1 cellular context compared by ENCODE assay signal in the genomic region with DNA sequence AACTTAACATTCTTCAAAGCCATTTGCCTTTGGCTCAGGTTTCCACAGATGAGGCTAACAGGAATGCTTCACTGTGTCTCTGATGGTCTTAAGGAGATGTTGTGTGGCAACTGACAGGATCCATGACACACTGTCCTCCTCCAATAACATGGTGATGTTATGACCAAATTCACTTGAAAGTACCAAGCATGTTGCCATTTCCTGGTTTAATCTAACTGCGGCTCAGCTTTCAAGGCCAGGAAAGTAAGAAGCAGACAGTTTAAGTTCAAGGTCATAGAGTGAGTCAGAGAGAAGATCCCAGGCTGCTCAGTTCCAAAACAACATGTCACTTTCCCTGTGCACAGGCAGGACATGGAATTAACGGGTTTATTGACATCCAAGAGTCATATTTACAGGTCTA.
TF ChIP-seq lines count a peak whose summit lies in the region.

No MANE protein-coding gene starts in this region.

TF ChIP-seq in HepG2, 621 proteins besides CTCF, POLR2A, EP300 and RAD21 (continued from another document):
- TF ChIP-seq, protein P1, sequence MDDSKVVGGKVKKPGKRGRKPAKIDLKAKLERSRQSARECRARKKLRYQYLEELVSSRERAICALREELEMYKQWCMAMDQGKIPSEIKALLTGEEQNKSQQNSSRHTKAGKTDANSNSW (CRISPR knock-in tag; IDR thresholded peaks at IDR 0.05; ENCODE audit: borderline replicate concordance): no peak
- TF ChIP-seq REPIN1 (CRISPR knock-in tag; IDR thresholded peaks at IDR 0.05; ENCODE audit: borderline replicate concordance, low read depth): no peak
- TF ChIP-seq SETDB1 (CRISPR knock-in tag; IDR thresholded peaks at IDR 0.05; ENCODE audit: borderline replicate concordance): no peak
- TF ChIP-seq ZNF629 (CRISPR knock-in tag; conservative IDR thresholded peaks at IDR 0.05): no peak
- TF ChIP-seq, protein P2, sequence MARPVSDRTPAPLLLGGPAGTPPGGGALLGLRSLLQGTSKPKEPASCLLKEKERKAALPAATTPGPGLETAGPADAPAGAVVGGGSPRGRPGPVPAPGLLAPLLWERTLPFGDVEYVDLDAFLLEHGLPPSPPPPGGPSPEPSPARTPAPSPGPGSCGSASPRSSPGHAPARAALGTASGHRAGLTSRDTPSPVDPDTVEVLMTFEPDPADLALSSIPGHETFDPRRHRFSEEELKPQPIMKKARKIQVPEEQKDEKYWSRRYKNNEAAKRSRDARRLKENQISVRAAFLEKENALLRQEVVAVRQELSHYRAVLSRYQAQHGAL (CRISPR knock-in tag; IDR thresholded peaks at IDR 0.05; ENCODE audit: not compliant biosample characterization): no peak
- TF ChIP-seq, protein P3, sequence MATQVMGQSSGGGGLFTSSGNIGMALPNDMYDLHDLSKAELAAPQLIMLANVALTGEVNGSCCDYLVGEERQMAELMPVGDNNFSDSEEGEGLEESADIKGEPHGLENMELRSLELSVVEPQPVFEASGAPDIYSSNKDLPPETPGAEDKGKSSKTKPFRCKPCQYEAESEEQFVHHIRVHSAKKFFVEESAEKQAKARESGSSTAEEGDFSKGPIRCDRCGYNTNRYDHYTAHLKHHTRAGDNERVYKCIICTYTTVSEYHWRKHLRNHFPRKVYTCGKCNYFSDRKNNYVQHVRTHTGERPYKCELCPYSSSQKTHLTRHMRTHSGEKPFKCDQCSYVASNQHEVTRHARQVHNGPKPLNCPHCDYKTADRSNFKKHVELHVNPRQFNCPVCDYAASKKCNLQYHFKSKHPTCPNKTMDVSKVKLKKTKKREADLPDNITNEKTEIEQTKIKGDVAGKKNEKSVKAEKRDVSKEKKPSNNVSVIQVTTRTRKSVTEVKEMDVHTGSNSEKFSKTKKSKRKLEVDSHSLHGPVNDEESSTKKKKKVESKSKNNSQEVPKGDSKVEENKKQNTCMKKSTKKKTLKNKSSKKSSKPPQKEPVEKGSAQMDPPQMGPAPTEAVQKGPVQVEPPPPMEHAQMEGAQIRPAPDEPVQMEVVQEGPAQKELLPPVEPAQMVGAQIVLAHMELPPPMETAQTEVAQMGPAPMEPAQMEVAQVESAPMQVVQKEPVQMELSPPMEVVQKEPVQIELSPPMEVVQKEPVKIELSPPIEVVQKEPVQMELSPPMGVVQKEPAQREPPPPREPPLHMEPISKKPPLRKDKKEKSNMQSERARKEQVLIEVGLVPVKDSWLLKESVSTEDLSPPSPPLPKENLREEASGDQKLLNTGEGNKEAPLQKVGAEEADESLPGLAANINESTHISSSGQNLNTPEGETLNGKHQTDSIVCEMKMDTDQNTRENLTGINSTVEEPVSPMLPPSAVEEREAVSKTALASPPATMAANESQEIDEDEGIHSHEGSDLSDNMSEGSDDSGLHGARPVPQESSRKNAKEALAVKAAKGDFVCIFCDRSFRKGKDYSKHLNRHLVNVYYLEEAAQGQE (IDR thresholded peaks at IDR 0.05; ENCODE audit: borderline replicate concordance in 1 of 2, low read depth in 1 of 2, low read length in 2 of 2): 0 out of 4 replicates have a peak, but pooled peaks of 1 of the 2 experiments have one; percentile 37
- no peak for TF ChIP-seq ZNF713 (CRISPR knock-in tag; IDR thresholded peaks at IDR 0.05)
- 0 out of 2 replicates have a peak, but pooled peaks have one; percentile 27 for TF ChIP-seq TBX2 (CRISPR knock-in tag; IDR thresholded peaks at IDR 0.05; ENCODE audit: borderline replicate concordance)
- TF ChIP-seq STAT5B (CRISPR knock-in tag; IDR thresholded peaks at IDR 0.05): no peak
- no peak for TF ChIP-seq ARID2 (CRISPR knock-in tag; IDR thresholded peaks at IDR 0.05; ENCODE audit: borderline replicate concordance)
- no peak for TF ChIP-seq CENPT (CRISPR knock-in tag; IDR thresholded peaks at IDR 0.05; ENCODE audit: low read depth)
- no peak for TF ChIP-seq ZNF333 (CRISPR knock-in tag; IDR thresholded peaks at IDR 0.05; ENCODE audit: borderline replicate concordance)
- TF ChIP-seq, protein P4, sequence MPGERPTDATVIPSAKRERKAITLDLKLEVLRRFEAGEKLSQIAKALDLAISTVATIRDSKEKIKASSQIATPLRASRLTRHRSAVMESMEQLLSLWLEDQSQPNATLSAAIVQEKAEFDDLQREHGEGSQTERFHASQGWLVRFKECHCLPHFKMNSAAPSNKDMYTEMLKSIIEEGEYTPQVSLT (CRISPR knock-in tag; IDR thresholded peaks at IDR 0.05; ENCODE audit: borderline replicate concordance, low read depth): no peak
- TF ChIP-seq HNF4A (CRISPR knock-in tag; IDR thresholded peaks at IDR 0.05): peak; percentile 41; the same call in 1 of the 2 replicates
- TF ChIP-seq ZNF790 (CRISPR knock-in tag; IDR thresholded peaks at IDR 0.05; ENCODE audit: borderline replicate concordance): no peak
- TF ChIP-seq SAP130 (CRISPR knock-in tag; IDR thresholded peaks at IDR 0.05; ENCODE audit: low read depth): peak; percentile 50; the same call in 1 of the 2 replicates
- TF ChIP-seq ZNF292 (CRISPR knock-in tag; IDR thresholded peaks at IDR 0.05; ENCODE audit: borderline replicate concordance, low read depth): no peak
- no peak for TF ChIP-seq NFATC3 (CRISPR knock-in tag; IDR thresholded peaks at IDR 0.05)
- no peak for TF ChIP-seq ZSCAN20 (CRISPR knock-in tag; IDR thresholded peaks at IDR 0.05; ENCODE audit: borderline replicate concordance)
- TF ChIP-seq GATAD2A (CRISPR knock-in tag; IDR thresholded peaks at IDR 0.05): peak; percentile 68; the same call in 1 of the 2 replicates
- no peak for TF ChIP-seq ZFAT (CRISPR knock-in tag; conservative IDR thresholded peaks at IDR 0.05)
- peak; percentile 80 for TF ChIP-seq ELF1 (CRISPR knock-in tag; IDR thresholded peaks at IDR 0.05)
- TF ChIP-seq ZNF776 (CRISPR knock-in tag; IDR thresholded peaks at IDR 0.05): no peak
